ENCODE assay signal across 1 cellular context in genomic region chr1:213020016-213020415, GRCh38.
TF ChIP-seq lines count a peak whose summit lies in the region.

No MANE protein-coding gene starts in this region.

TF ChIP-seq in K562, 482 proteins besides CTCF, POLR2A, EP300 and RAD21:
- TF ChIP-seq MAFF (IDR thresholded peaks at IDR 0.05; ENCODE audit: low read length) (peak; percentile 11; the same call in 1 of the 2 replicates), TARDBP (IDR thresholded peaks at IDR 0.05) (no peak), MAFG (tag; conservative IDR thresholded peaks at IDR 0.05) (peak; percentile 37; the same call in 1 of the 2 replicates), ZNF316 (IDR thresholded peaks at IDR 0.05) (peak; percentile 54), CCAR2 (IDR thresholded peaks at IDR 0.05; ENCODE audit: low read depth, low read length) (no peak), ZNF79 (CRISPR knock-in tag; IDR thresholded peaks at IDR 0.05; ENCODE audit: low read depth) (peak; percentile 69; the same call in 1 of the 2 replicates), EGR1 (conservative IDR thresholded peaks at IDR 0.05) (no peak), ZNF586 (CRISPR knock-in tag; conservative IDR thresholded peaks at IDR 0.05) (no peak), C11orf30 (IDR thresholded peaks at IDR 0.05; ENCODE audit: low read depth) (peak; percentile 63), KDM1A (IDR thresholded peaks at IDR 0.05) (0 out of 4 replicates have a peak, but pooled peaks of 1 of the 2 experiments have one; percentile 9)
